Comparison of ENCODE assay signal across 8 cellular contexts in genomic region chr14:77033622-77034521, GRCh38. TPM values are rescaled to one million over a fixed set of nuclear protein-coding genes. Genes with fewer than 3 reads are reported as not detected.
DNase-seq lines count a peak whose midpoint lies in the region; ATAC-seq, FAIRE-seq and TF ChIP-seq lines count a peak whose summit lies in the region.

No MANE protein-coding gene starts in this region.

- ATAC-seq in HG02943 (IDR thresholded peaks at IDR 0.05; ENCODE audit: low read depth, unreplicated experiment) = peak; percentile 56

- no peaks in the 10 kb centered on the region for H3K9me3 ChIP-seq in kidney (ENCODE audit: control insufficient read depth in 1 of 2, low read length in 2 of 2)

- peaks cover 40 to 44% of the 10 kb centered on the region in 2 donors for H3K4me1 ChIP-seq in kidney (ENCODE audit: control insufficient read depth in 1 of 2, insufficient read depth in 1 of 2, low read depth in 1 of 2, low read length in 2 of 2)

- H3K36me3 ChIP-seq in kidney (ENCODE audit: control insufficient read depth in 1 of 2, insufficient read depth in 2 of 2, low read length in 2 of 2) = no peaks in the 10 kb centered on the region

- TF ChIP-seq CTCF in VCaP (conservative IDR thresholded peaks at IDR 0.05) (no peak), cardiac fibroblast (IDR thresholded peaks at IDR 0.05; ENCODE audit: low read depth, low read length) (no peak), kidney (IDR thresholded peaks at IDR 0.05; ENCODE audit: borderline replicate concordance, extremely low read depth, insufficient read depth) (no peak)

- intact Hi-C loops in kidney (cut with DNase I) = no loop called here

- peak overlapping the region; percentile 38 to 92 for H3K9ac ChIP-seq in kidney (ENCODE audit: low read length in 2 of 2)

- DNase-seq in SIG-M5 treated with dmso at 0.1 percent for 504 hours (lab: John Stamatoyannopoulos, UW; ENCODE audit: unreplicated experiment) = peak; percentile 64
- DNase-seq in SIG-M5 (lab: John Stamatoyannopoulos, UW) = no peak
- peak; percentile 70 for DNase-seq in NCI-H2029 treated with DMSO at 0.1 percent for 48 hours (lab: John Stamatoyannopoulos, UW)
- peak; percentile 90 to 93 for DNase-seq in cardiac fibroblast (ENCODE audit: low read depth in 2 of 2)
- DNase-seq in kidney = peak; percentile 97
- DNase-seq in stimulated activated CD4-positive, alpha-beta T cell treated with anti-CD3 and anti-CD28 coated beads, Interleukin-15, amount 100 ng/mL, for 48 hours (ENCODE audit: low read depth in 2 of 2) = peak; percentile 71 to 77

- H3K4me3 ChIP-seq in cardiac fibroblast (replicated peaks in 1 of 2; ENCODE audit: low read depth in 2 of 2, low read length in 2 of 2) (peak overlapping the region; percentile 55 to 62), kidney (ENCODE audit: low read length in 2 of 2) (peak overlapping the region; percentile 55 to 63)

- H3K27ac ChIP-seq in VCaP = peak overlapping the region; percentile 100
- peak overlapping the region; percentile 93 to 99 for H3K27ac ChIP-seq in kidney (ENCODE audit: low read depth in 2 of 2, low read length in 2 of 2)

- no peak for FAIRE-seq in kidney (lab: Jason Lieb, UNC)

RNA-seq across cellular contexts. Expression of gene IRF2BPL, which starts 5.4 kb away (rescaled TPM):
- 97.1 TPM for total RNA-seq in kidney
- polyA plus RNA-seq in kidney (ENCODE audit: insufficient read depth, low read depth, low replicate concordance) = 15.7 TPM
